1 cellular context compared by ENCODE assay signal in genomic region chr20:41339957-41340326, GRCh38.
TF ChIP-seq lines count a peak whose summit lies in the region.

No MANE protein-coding gene starts in this region.

TF ChIP-seq in HepG2, 621 proteins besides CTCF, POLR2A, EP300 and RAD21 (continued from another document and continues in another):
- no peak for TF ChIP-seq CSRNP1 (CRISPR knock-in tag; IDR thresholded peaks at IDR 0.05)
- peak; percentile 55; the same call in 1 of the 2 replicates for TF ChIP-seq ESRRA (CRISPR knock-in tag; IDR thresholded peaks at IDR 0.05; ENCODE audit: low read depth)
- 0 out of 2 replicates have a peak, but pooled peaks have one; percentile 88 for TF ChIP-seq ZNF713 (CRISPR knock-in tag; IDR thresholded peaks at IDR 0.05)
- TF ChIP-seq ZNF24 (IDR thresholded peaks at IDR 0.05) = no peak
- TF ChIP-seq ZNF691 (CRISPR knock-in tag; IDR thresholded peaks at IDR 0.05; ENCODE audit: borderline replicate concordance, low read depth) = peak; percentile 87; the same call in 1 of the 2 replicates
- TF ChIP-seq CCDC6 (CRISPR knock-in tag; IDR thresholded peaks at IDR 0.05) = no peak
- TF ChIP-seq HNRNPLL (IDR thresholded peaks at IDR 0.05; ENCODE audit: low read depth, low read length, poor library complexity, severe bottlenecking) = no peak
- no peak for TF ChIP-seq CEBPZ (IDR thresholded peaks at IDR 0.05; ENCODE audit: low read length)
- TF ChIP-seq ZNF235 (CRISPR knock-in tag; IDR thresholded peaks at IDR 0.05; ENCODE audit: borderline replicate concordance) = peak; percentile 43; the same call in 1 of the 2 replicates
- peak; percentile 90 for TF ChIP-seq U2AF1 (optimal IDR thresholded peaks at IDR 0.05; ENCODE audit: low read depth, low read length)
- TF ChIP-seq SIN3B (IDR thresholded peaks at IDR 0.05; ENCODE audit: low read length) = peak; percentile 54; the same call in 1 of the 2 replicates
- TF ChIP-seq THAP7 (CRISPR knock-in tag; IDR thresholded peaks at IDR 0.05) = no peak
- TF ChIP-seq MIER2 (CRISPR knock-in tag; IDR thresholded peaks at IDR 0.05) = peak; percentile 58
- 0 out of 2 replicates have a peak, but pooled peaks have one; percentile 53 for TF ChIP-seq HBP1 (CRISPR knock-in tag; IDR thresholded peaks at IDR 0.05; ENCODE audit: low read depth)
- TF ChIP-seq MXD3 (CRISPR knock-in tag; IDR thresholded peaks at IDR 0.05) = peak; percentile 50; the same call in 1 of the 2 replicates
- TF ChIP-seq ZNF687 (CRISPR knock-in tag; IDR thresholded peaks at IDR 0.05) = peak; percentile 73
- TF ChIP-seq FOXA1 (IDR thresholded peaks at IDR 0.05) = no peak
- TF ChIP-seq FOXA1 (CRISPR knock-in tag; IDR thresholded peaks at IDR 0.05) = 0 out of 2 replicates have a peak, but pooled peaks have one; percentile 24
- peak; percentile 68; the same call in 1 of the 2 replicates for TF ChIP-seq ZBTB33 (CRISPR knock-in tag; IDR thresholded peaks at IDR 0.05)
- TF ChIP-seq RNF2 (conservative IDR thresholded peaks at IDR 0.05; ENCODE audit: low read depth) = 0 out of 2 replicates have a peak, but pooled peaks have one; percentile 55
- TF ChIP-seq ZSCAN30 (CRISPR knock-in tag; IDR thresholded peaks at IDR 0.05) = no peak
- TF ChIP-seq ZNF710 (CRISPR knock-in tag; IDR thresholded peaks at IDR 0.05; ENCODE audit: borderline replicate concordance) = peak; percentile 49; the same call in 1 of the 2 replicates
- TF ChIP-seq ELF1 (CRISPR knock-in tag; IDR thresholded peaks at IDR 0.05) = peak; percentile 43; the same call in 1 of the 2 replicates
- peak; percentile 51; the same call in 1 of the 2 replicates for TF ChIP-seq ZNF430 (CRISPR knock-in tag; IDR thresholded peaks at IDR 0.05)
- peak; percentile 96 for TF ChIP-seq KDM3A (CRISPR knock-in tag; IDR thresholded peaks at IDR 0.05; ENCODE audit: low read depth)
- TF ChIP-seq RERE (CRISPR knock-in tag; IDR thresholded peaks at IDR 0.05; ENCODE audit: low read depth) = no peak
- TF ChIP-seq RXRB (CRISPR knock-in tag; IDR thresholded peaks at IDR 0.05; ENCODE audit: borderline replicate concordance) = peak; percentile 75; the same call in 1 of the 2 replicates
- no peak for TF ChIP-seq PRMT3 (CRISPR knock-in tag; IDR thresholded peaks at IDR 0.05; ENCODE audit: borderline replicate concordance, low read depth)
